29 cellular contexts compared by ENCODE assay signal in genomic region chr13:32659736-32660135, GRCh38.
DNase-seq lines count a peak whose midpoint lies in the region; ATAC-seq, FAIRE-seq and TF ChIP-seq lines count a peak whose summit lies in the region.
"Had no signal": no experiment of that assay in that cellular context is flagged by ENCODE, and none has a peak within 500 bp of the region (broad histone marks: within the 10 kb centered on the region; RNA-seq: fewer than 3 reads in every experiment).

No MANE protein-coding gene starts in this region.

- H3K36me3 Mint-ChIP-seq in astrocyte (ENCODE audit: low read depth, unreplicated experiment) = peaks cover 24% of the 10 kb centered on the region
- peaks cover 33 to 40% of the 10 kb centered on the region in 2 donors for H3K36me3 Mint-ChIP-seq in stimulated activated naive B cell treated with anti-CD40 and anti-IgM and Interleukin-4, amounts not matched to agents 10 μg/mL and 1 μg/mL and 100 μg/mL, for 72 hours

- no peaks in the 10 kb centered on the region for H3K27me3 Mint-ChIP-seq in astrocyte (ENCODE audit: low read depth, unreplicated experiment)
- H3K27me3 Mint-ChIP-seq in stimulated activated naive B cell treated with anti-CD40 and anti-IgM and Interleukin-4, amounts not matched to agents 10 μg/mL and 1 μg/mL and 100 μg/mL, for 72 hours = no peaks in the 10 kb centered on the region
- H3K27me3 Mint-ChIP-seq: activated CD4-positive, alpha-beta memory T cell treated with anti-CD3 and anti-CD28 coated beads for 36 hours; activated naive CD8-positive, alpha-beta T cell treated with anti-CD3 and anti-CD28 coated beads, Interleukin-2, amount 10 ng/mL, durations not matched to agents 7 days and 5 days; brain; CD4-positive, alpha-beta T cell; effector memory CD8-positive, alpha-beta T cell; natural killer cell treated with Interleukin-12 subunit alpha and Interleukin-12 subunit beta and Interleukin-15 and Interleukin-18, amount 100 ng/mL, for 72 hours; stimulated activated naive CD8-positive, alpha-beta T cell treated with anti-CD3 and anti-CD28 coated beads, Interleukin-15, Interleukin-2, amounts not matched to agents 100 ng/mL and 50 ng/mL, for 24 hours had no signal

- H3K9me3 ChIP-seq in astrocyte (ENCODE audit: insufficient read depth, low read depth, low read length) = no peaks in the 10 kb centered on the region
- H3K9me3 ChIP-seq: colonic mucosa, right lobe of liver, thyroid gland had no signal

- no peak overlapping the region for H3K9ac ChIP-seq in astrocyte (ENCODE audit: low read length)

- H3K4me1 Mint-ChIP-seq in astrocyte (ENCODE audit: low read depth, unreplicated experiment) = peaks cover 12% of the 10 kb centered on the region
- H3K4me1 Mint-ChIP-seq in stimulated activated naive B cell treated with anti-CD40 and anti-IgM and Interleukin-4, amounts not matched to agents 10 μg/mL and 1 μg/mL and 100 μg/mL, for 72 hours = peaks cover 3 to 11% of the 10 kb centered on the region in 2 donors
- H3K4me1 Mint-ChIP-seq: GM23338 had no signal

- peaks cover 8% of the 10 kb centered on the region for H3K9me3 Mint-ChIP-seq in astrocyte (ENCODE audit: unreplicated experiment)
- H3K9me3 Mint-ChIP-seq in stimulated activated naive B cell treated with anti-CD40 and anti-IgM and Interleukin-4, amounts not matched to agents 10 μg/mL and 1 μg/mL and 100 μg/mL, for 72 hours = peaks cover 4 to 14% of the 10 kb centered on the region in 2 donors
- H3K9me3 Mint-ChIP-seq: effector memory CD8-positive, alpha-beta T cell; natural killer cell treated with Interleukin-12 subunit alpha and Interleukin-12 subunit beta and Interleukin-15 and Interleukin-18, amount 100 ng/mL, for 72 hours had no signal

- H3K27me3 ChIP-seq in astrocyte (ENCODE audit: insufficient read depth, low read length) = no peaks in the 10 kb centered on the region
- H3K27me3 ChIP-seq: colonic mucosa, esophagus squamous epithelium, right lobe of liver, thyroid gland had no signal

- no peak for TF ChIP-seq CTCF in astrocyte (IDR thresholded peaks at IDR 0.05; ENCODE audit: insufficient read depth, low read depth, low read length)

- peaks cover 38% of the 10 kb centered on the region for H3K79me2 ChIP-seq in astrocyte (ENCODE audit: insufficient read depth, low read length)

- DNase-seq in HTR-8/SVneo (ENCODE audit: insufficient read length, low spot score) (peak; percentile 20), astrocyte (ENCODE audit: low read depth) (peak; percentile 39), glomerular visceral epithelial cell (ENCODE audit: extremely low spot score) (peak; percentile 16), H54 (ENCODE audit: insufficient read length, low spot score) (no peak), NCI-H187 treated with DMSO at 0.1 percent for 48 hours (lab: John Stamatoyannopoulos, UW) (no peak), DMS 273 (lab: John Stamatoyannopoulos, UW; ENCODE audit: unreplicated experiment) (no peak)
- DNase-seq in stimulated activated naive B cell treated with anti-CD40 and anti-IgM and Interleukin-4, amounts not matched to agents 10 μg/mL and 1 μg/mL and 100 μg/mL, for 72 hours = no peak
- DNase-seq: activated CD4-positive, alpha-beta memory T cell treated with anti-CD3 and anti-CD28 coated beads for 36 hours; activated CD8-positive, alpha-beta memory T cell treated with anti-CD3 and anti-CD28 coated beads, Interleukin-2, amount 50 U/mL, for 48 hours; activated naive CD8-positive, alpha-beta T cell treated with anti-CD3 and anti-CD28 coated beads, Interleukin-2, amount 10 ng/mL, durations not matched to agents 7 days and 5 days; CD4-positive, alpha-beta T cell; colonic mucosa; effector memory CD8-positive, alpha-beta T cell; esophagus squamous epithelium; GDM1; islet precursor cell; NCI-H1105 treated with DMSO at 0.1 percent for 48 hours; NCI-H2081; NCI-H446; PC-3; posterior cingulate gyrus had no signal

- no peak overlapping the region for H2AFZ ChIP-seq in astrocyte (ENCODE audit: low read depth, low read length)
- H2AFZ ChIP-seq: GM23338 had no signal

- peaks cover 3% of the 10 kb centered on the region for H3K36me3 ChIP-seq in astrocyte (ENCODE audit: insufficient read depth, low read length)
- H3K36me3 ChIP-seq: colonic mucosa, right lobe of liver, thyroid gland had no signal

- ATAC-seq in stimulated activated naive B cell treated with anti-CD40 and anti-IgM and Interleukin-4, amounts not matched to agents 10 μg/mL and 1 μg/mL and 100 μg/mL, for 72 hours (replicated peaks) = no peak
- ATAC-seq: activated CD4-positive, CD25-positive, alpha-beta regulatory T cell treated with anti-CD3 and anti-CD28 coated beads, Interleukin-2, amount 50 U/mL, for 24 hours; effector memory CD8-positive, alpha-beta T cell; GM23338; natural killer cell treated with Interleukin-12 subunit alpha and Interleukin-12 subunit beta and Interleukin-15 and Interleukin-18, amount 100 ng/mL, for 72 hours; PC-3; Right ventricle myocardium inferior had no signal

- H3K4me3 ChIP-seq in astrocyte (ENCODE audit: insufficient read depth, low read depth, low read length) = no peak overlapping the region
- H3K4me3 ChIP-seq: colonic mucosa, esophagus squamous epithelium, GM23338, right lobe of liver, thyroid gland had no signal

- H3K4me1 ChIP-seq in astrocyte (ENCODE audit: insufficient read depth, low read length) = peaks cover 4% of the 10 kb centered on the region
- H3K4me1 ChIP-seq: colonic mucosa had no signal

- H3K27ac Mint-ChIP-seq in astrocyte (ENCODE audit: unreplicated experiment) = no peak overlapping the region
- H3K27ac Mint-ChIP-seq in stimulated activated naive B cell treated with anti-CD40 and anti-IgM and Interleukin-4, amounts not matched to agents 10 μg/mL and 1 μg/mL and 100 μg/mL, for 72 hours = peak overlapping the region; percentile 56
- H3K27ac Mint-ChIP-seq: activated CD4-positive, alpha-beta memory T cell treated with anti-CD3 and anti-CD28 coated beads for 36 hours; CD4-positive, alpha-beta T cell; GM23338; natural killer cell treated with Interleukin-12 subunit alpha and Interleukin-12 subunit beta and Interleukin-15 and Interleukin-18, amount 100 ng/mL, for 72 hours; stimulated activated naive CD8-positive, alpha-beta T cell treated with anti-CD3 and anti-CD28 coated beads, Interleukin-15, Interleukin-2, amounts not matched to agents 100 ng/mL and 50 ng/mL, for 24 hours had no signal

- TF ChIP-seq POLR2A in H54 (IDR thresholded peaks at IDR 0.05; ENCODE audit: low read depth, low read length) = no peak

- peak overlapping the region; percentile 23 for H3K27ac ChIP-seq in astrocyte (ENCODE audit: low read depth, low read length)
- H3K27ac ChIP-seq: colonic mucosa, esophagus squamous epithelium, right lobe of liver, thyroid gland had no signal

- H3K4me2 ChIP-seq in astrocyte (ENCODE audit: low read length) = peak overlapping the region; percentile 53
- H3K4me2 ChIP-seq: GM23338 had no signal

- H3K4me3 Mint-ChIP-seq in astrocyte (ENCODE audit: unreplicated experiment) = no peak overlapping the region
- no peak overlapping the region for H3K4me3 Mint-ChIP-seq in stimulated activated naive B cell treated with anti-CD40 and anti-IgM and Interleukin-4, amounts not matched to agents 10 μg/mL and 1 μg/mL and 100 μg/mL, for 72 hours
- H3K4me3 Mint-ChIP-seq: activated CD4-positive, alpha-beta memory T cell treated with anti-CD3 and anti-CD28 coated beads for 36 hours; activated naive CD8-positive, alpha-beta T cell treated with anti-CD3 and anti-CD28 coated beads, Interleukin-2, amount 10 ng/mL, durations not matched to agents 7 days and 5 days; brain; CD4-positive, alpha-beta T cell; effector memory CD8-positive, alpha-beta T cell; GM23338; natural killer cell treated with Interleukin-12 subunit alpha and Interleukin-12 subunit beta and Interleukin-15 and Interleukin-18, amount 100 ng/mL, for 72 hours; stimulated activated naive CD8-positive, alpha-beta T cell treated with anti-CD3 and anti-CD28 coated beads, Interleukin-15, Interleukin-2, amounts not matched to agents 100 ng/mL and 50 ng/mL, for 24 hours had no signal

- H4K20me1 ChIP-seq in astrocyte (ENCODE audit: insufficient read depth, low read length) = peaks cover 15% of the 10 kb centered on the region

- FAIRE-seq in HTR-8/SVneo (lab: Jason Lieb, UNC) (no peak), astrocyte (lab: Jason Lieb, UNC) (no peak), H54 (lab: Jason Lieb, UNC) (no peak)

Comparison
In these comparisons a context has a peak if more than half of its experiments do, and no peak if none do; other contexts are left out.
1. DNase-seq: peak in HTR-8/SVneo (single experiment), astrocyte (single experiment) and glomerular visceral epithelial cell (single experiment); none in stimulated activated naive B cell treated with anti-CD40 and anti-IgM and Interleukin-4, amounts not matched to agents 10 μg/mL and 1 μg/mL and 100 μg/mL, for 72 hours (single experiment), H54 (single experiment), NCI-H187 treated with DMSO at 0.1 percent for 48 hours (single experiment) and DMS 273 (single experiment).